17 cellular contexts compared by ENCODE assay signal in genomic region chr4:52172166-52172565, GRCh38.
DNase-seq lines count a peak whose midpoint lies in the region; ATAC-seq and TF ChIP-seq lines count a peak whose summit lies in the region.
"Had no signal": no experiment of that assay in that cellular context is flagged by ENCODE, and none has a peak within 500 bp of the region (broad histone marks: within the 10 kb centered on the region; RNA-seq: fewer than 3 reads in every experiment).

No MANE protein-coding gene starts in this region.

- CTCF ChIA-PET in activated naive CD4-positive, alpha-beta T cell treated with anti-CD3 and anti-CD28 coated beads, Interleukin-2, amount 10 ng/mL, durations not matched to agents 7 days and 5 days (lab: Charles Lee), result no interaction called here
- CTCF ChIA-PET in PC-3 (lab: Charles Lee), result no interaction called here

- H3K27me3 ChIP-seq in PC-3 (ENCODE audit: low read length), result no peaks in the 10 kb centered on the region
- no peaks in the 10 kb centered on the region for H3K27me3 ChIP-seq in fibroblast of lung (ENCODE audit: control insufficient read depth, insufficient read depth, low read length)
- H3K27me3 ChIP-seq: BLaER1 treated with 17β-estradiol and CSF1 and Interleukin-3, amounts not matched to agents 10 nM and 100 nM; transverse colon had no signal

- H3K79me2 ChIP-seq in PC-3 (ENCODE audit: low read length), result no peaks in the 10 kb centered on the region
- H3K79me2 ChIP-seq in fibroblast of lung (ENCODE audit: control insufficient read depth, insufficient read depth, low read length), result no peaks in the 10 kb centered on the region

- H2AFZ ChIP-seq in PC-3 (ENCODE audit: low read length) (no peak overlapping the region), fibroblast of lung (ENCODE audit: low read length) (no peak overlapping the region)

- intact Hi-C loops in PC-3 (cut with micrococcal nuclease), result loop anchor here (5.0 to 10.0 kb wide), 2 partner anchors 70 to 137 kb away; partner anchors contain the start of gene SGCB

- H3K27me3 Mint-ChIP-seq in activated naive CD4-positive, alpha-beta T cell treated with anti-CD3 and anti-CD28 coated beads, Interleukin-2, amount 10 ng/mL, durations not matched to agents 7 days and 5 days, result no peaks in the 10 kb centered on the region
- no peaks in the 10 kb centered on the region for H3K27me3 Mint-ChIP-seq in type B pancreatic cell
- H3K27me3 Mint-ChIP-seq: activated B cell treated with CpG ODN at 0.5 μM for 24 hours had no signal

- TF ChIP-seq CTCF in PC-3 (conservative IDR thresholded peaks at IDR 0.05; ENCODE audit: low read depth, low read length) (peak; percentile 61; the same call in 1 of the 2 replicates), fibroblast of lung (conservative IDR thresholded peaks at IDR 0.05 in 1 of 2, IDR thresholded peaks at IDR 0.05 in 1 of 2; ENCODE audit: low read depth in 1 of 2, low read length in 2 of 2) (peak; percentile 22 to 46), type B pancreatic cell (conservative IDR thresholded peaks at IDR 0.05) (peak; percentile 24)

- H3K4me3 ChIP-seq in PC-3 (ENCODE audit: low read length), result no peak overlapping the region
- no peak overlapping the region for H3K4me3 ChIP-seq in fibroblast of lung (replicated peaks in 1 of 4; ENCODE audit: control extremely low read depth in 1 of 4, insufficient read depth in 1 of 4, low read depth in 3 of 4, low read length in 4 of 4)
- H3K4me3 ChIP-seq: BLaER1 treated with 17β-estradiol and CSF1 and Interleukin-3, amounts not matched to agents 10 nM and 100 nM; transverse colon had no signal

- H3K9me2 ChIP-seq in PC-3 (replicated peaks; ENCODE audit: low read length), result no peaks in the 10 kb centered on the region

- H3K4me2 ChIP-seq in PC-3 (ENCODE audit: low read length) (no peak overlapping the region), fibroblast of lung (ENCODE audit: extremely low read depth, insufficient read depth, low read length) (no peak overlapping the region)
- H3K4me2 ChIP-seq: BLaER1 treated with 17β-estradiol and CSF1 and Interleukin-3, amounts not matched to agents 10 nM and 100 nM had no signal

- H3K27ac Mint-ChIP-seq in activated naive CD4-positive, alpha-beta T cell treated with anti-CD3 and anti-CD28 coated beads, Interleukin-2, amount 10 ng/mL, durations not matched to agents 7 days and 5 days, result no peak overlapping the region
- H3K27ac Mint-ChIP-seq in type B pancreatic cell, result no peak overlapping the region
- H3K27ac Mint-ChIP-seq: activated B cell treated with CpG ODN at 0.5 μM for 24 hours, natural killer cell had no signal

- BruUV-seq in PC-3 (replicated peaks; lab: Mats Ljungman, UMichigan), result no TSS peak

- H3K27ac ChIP-seq in PC-3 (ENCODE audit: low read length), result no peak overlapping the region
- no peak overlapping the region for H3K27ac ChIP-seq in fibroblast of lung (ENCODE audit: insufficient read depth, low read length)
- H3K27ac ChIP-seq: BLaER1 treated with 17β-estradiol and CSF1 and Interleukin-3, amounts not matched to agents 10 nM and 100 nM; transverse colon had no signal

- H3K9ac ChIP-seq in PC-3 (ENCODE audit: low read length) (no peak overlapping the region), fibroblast of lung (ENCODE audit: insufficient read depth, low read length) (no peak overlapping the region)
- H3K9ac ChIP-seq: BLaER1 treated with 17β-estradiol and CSF1 and Interleukin-3, amounts not matched to agents 10 nM and 100 nM had no signal

- H3K4me1 ChIP-seq in PC-3 (ENCODE audit: insufficient read depth, low read length), result no peaks in the 10 kb centered on the region
- H3K4me1 ChIP-seq in fibroblast of lung (ENCODE audit: control insufficient read depth, extremely low read depth, insufficient read depth, low read length), result no peaks in the 10 kb centered on the region
- H3K4me1 ChIP-seq: BLaER1 treated with 17β-estradiol and CSF1 and Interleukin-3, amounts not matched to agents 10 nM and 100 nM had no signal

- no peaks in the 10 kb centered on the region for H3F3A ChIP-seq in PC-3 (ENCODE audit: low read length, unreplicated experiment)

- no peaks in the 10 kb centered on the region for H3K9me3 Mint-ChIP-seq in activated naive CD4-positive, alpha-beta T cell treated with anti-CD3 and anti-CD28 coated beads, Interleukin-2, amount 10 ng/mL, durations not matched to agents 7 days and 5 days
- no peaks in the 10 kb centered on the region for H3K9me3 Mint-ChIP-seq in type B pancreatic cell
- H3K9me3 Mint-ChIP-seq: activated B cell treated with CpG ODN at 0.5 μM for 24 hours had no signal

- H3K36me3 ChIP-seq in PC-3 (ENCODE audit: low read depth, low read length), result no peaks in the 10 kb centered on the region
- no peaks in the 10 kb centered on the region for H3K36me3 ChIP-seq in fibroblast of lung (ENCODE audit: control insufficient read depth, insufficient read depth, low read length)
- H3K36me3 ChIP-seq: BLaER1 treated with 17β-estradiol and CSF1 and Interleukin-3, amounts not matched to agents 10 nM and 100 nM; transverse colon had no signal

- H4K20me1 ChIP-seq in PC-3 (ENCODE audit: low read length) (no peaks in the 10 kb centered on the region), fibroblast of lung (ENCODE audit: control insufficient read depth, extremely low read depth, insufficient read depth, low read length) (no peaks in the 10 kb centered on the region)
- H4K20me1 ChIP-seq: BLaER1 treated with 17β-estradiol and CSF1 and Interleukin-3, amounts not matched to agents 10 nM and 100 nM had no signal

- H3K9me3 ChIP-seq in PC-3 (ENCODE audit: low read length), result no peaks in the 10 kb centered on the region
- H3K9me3 ChIP-seq in fibroblast of lung (ENCODE audit: control insufficient read depth, insufficient read depth, low read depth, low read length), result no peaks in the 10 kb centered on the region
- H3K9me3 ChIP-seq: transverse colon had no signal

- ATAC-seq in PC-3, result no peak
- no peak for ATAC-seq in HG02970 (IDR thresholded peaks at IDR 0.05; ENCODE audit: low FRiP score, unreplicated experiment)
- ATAC-seq: natural killer cell had no signal

- DNase-seq in activated naive CD4-positive, alpha-beta T cell treated with anti-CD3 and anti-CD28 coated beads, Interleukin-2, amount 10 ng/mL, durations not matched to agents 7 days and 5 days, result peak; percentile 20
- DNase-seq in activated naive CD4-positive, alpha-beta T cell (lab: John Stamatoyannopoulos, UW), result no peak
- peak; percentile 46 for DNase-seq in PC-3
- peak in 1 of 2 donors; percentile 11 for DNase-seq in fibroblast of lung (ENCODE audit: low read depth in 2 of 2)
- no peak for DNase-seq in type B pancreatic cell (ENCODE audit: extremely low spot score, unreplicated experiment)
- no peak for DNase-seq in dedifferentiated amniotic fluid mesenchymal stem cell (ENCODE audit: extremely low spot score)
- no peak for DNase-seq in NCI-H2171 (lab: John Stamatoyannopoulos, UW)
- DNase-seq: activated B cell treated with CpG ODN at 0.5 μM for 24 hours, caudate nucleus, foreskin melanocyte, left cardiac atrium, natural killer cell, NCI-H2227 treated with DMSO at 0.1 percent for 48 hours, Right ventricle myocardium superior, transverse colon had no signal

- no peaks in the 10 kb centered on the region for H3K4me1 Mint-ChIP-seq in activated naive CD4-positive, alpha-beta T cell treated with anti-CD3 and anti-CD28 coated beads, Interleukin-2, amount 10 ng/mL, durations not matched to agents 7 days and 5 days
- no peaks in the 10 kb centered on the region for H3K4me1 Mint-ChIP-seq in type B pancreatic cell (ENCODE audit: unreplicated experiment)
- H3K4me1 Mint-ChIP-seq: activated B cell treated with CpG ODN at 0.5 μM for 24 hours, natural killer cell had no signal

- H3K4me3 Mint-ChIP-seq in activated naive CD4-positive, alpha-beta T cell treated with anti-CD3 and anti-CD28 coated beads, Interleukin-2, amount 10 ng/mL, durations not matched to agents 7 days and 5 days, result no peak overlapping the region
- H3K4me3 Mint-ChIP-seq in type B pancreatic cell, result no peak overlapping the region
- H3K4me3 Mint-ChIP-seq: activated B cell treated with CpG ODN at 0.5 μM for 24 hours, natural killer cell had no signal

- POLR2A ChIA-PET in PC-3 (lab: Charles Lee; ENCODE audit: unreplicated experiment), result no interaction called here

- H3K36me3 Mint-ChIP-seq in activated naive CD4-positive, alpha-beta T cell treated with anti-CD3 and anti-CD28 coated beads, Interleukin-2, amount 10 ng/mL, durations not matched to agents 7 days and 5 days, result no peaks in the 10 kb centered on the region
- no peaks in the 10 kb centered on the region for H3K36me3 Mint-ChIP-seq in type B pancreatic cell
- H3K36me3 Mint-ChIP-seq: natural killer cell had no signal

Comparison
In these comparisons a context has a peak if more than half of its experiments do, and no peak if none do; other contexts are left out.
1. DNase-seq: peak in activated naive CD4-positive, alpha-beta T cell treated with anti-CD3 and anti-CD28 coated beads, Interleukin-2, amount 10 ng/mL, durations not matched to agents 7 days and 5 days (single experiment) and PC-3 (single experiment); none in activated naive CD4-positive, alpha-beta T cell (0 of 4), type B pancreatic cell (single experiment), dedifferentiated amniotic fluid mesenchymal stem cell (single experiment) and NCI-H2171 (single experiment).
2. Peak in every context shown above with its lines, with median percentiles within 50 percentile points of each other: CTCF ChIP-seq.